In the genomic region with DNA sequence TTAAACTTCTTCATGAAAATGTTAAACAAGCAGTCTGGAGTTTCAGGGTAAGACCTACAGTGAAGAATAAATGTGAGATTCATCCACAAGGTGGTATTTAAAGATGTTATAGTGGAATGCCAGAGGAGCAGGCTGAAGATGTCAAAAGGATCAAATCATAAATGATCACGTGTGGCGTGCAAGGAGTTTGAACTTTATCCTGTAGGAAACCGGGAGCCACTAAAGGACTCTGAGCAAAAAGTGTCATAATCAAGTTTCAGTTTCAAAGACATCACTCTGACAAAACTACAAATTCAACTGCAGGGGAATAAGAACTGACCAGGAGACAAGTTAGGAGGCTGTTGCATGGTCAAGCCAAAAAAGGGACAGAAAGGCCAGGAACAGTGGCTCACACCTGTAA, we compare ENCODE assay signal across 25 cellular contexts. TPM values are rescaled to one million over a fixed set of nuclear protein-coding genes. Genes with fewer than 3 reads are reported as not detected.
"Had no signal": no experiment of that assay in that cellular context is flagged by ENCODE, and none has a peak within 500 bp of the region (broad histone marks: within the 10 kb centered on the region; RNA-seq: fewer than 3 reads in every experiment).

No MANE protein-coding gene starts in this region.

- H3K4me1 Mint-ChIP-seq: immature natural killer cell had no signal

- DNase-seq: dermis blood vessel endothelial cell; dorsolateral prefrontal cortex; effector CD4-positive, alpha-beta T cell; effector memory CD4-positive, alpha-beta T cell; foreskin keratinocyte; heart left ventricle; hypothalamus; immature natural killer cell; islet precursor cell; kidney; kidney glomerular epithelial cell; left lung; left ventricle myocardium superior; lower lobe of right lung; mesendoderm; midbrain had no signal

- FAIRE-seq: colon, endothelial cell of umbilical vein, frontal cortex, kidney had no signal

- H3K27me3 ChIP-seq: dorsolateral prefrontal cortex, esophagus muscularis mucosa, foreskin keratinocyte, gastroesophageal sphincter, heart left ventricle, hepatocyte, left lung had no signal

- H3K27me3 Mint-ChIP-seq: memory B cell had no signal

- H3K9me3 Mint-ChIP-seq: immature natural killer cell, memory B cell had no signal

- H3K4me1 ChIP-seq: esophagus muscularis mucosa, foreskin keratinocyte, gastroesophageal sphincter, heart left ventricle, left lung, lower lobe of right lung had no signal

- H3K4me3 Mint-ChIP-seq: immature natural killer cell, memory B cell had no signal

- H2AFZ ChIP-seq: hepatocyte had no signal

- H3K27ac ChIP-seq: coronary artery, dorsolateral prefrontal cortex, esophagus muscularis mucosa, foreskin keratinocyte, gastroesophageal sphincter, heart left ventricle, hepatocyte, left lung, lower lobe of right lung had no signal

- ATAC-seq: foreskin keratinocyte, gastroesophageal sphincter, heart left ventricle, left lung, left ventricle myocardium superior, lower lobe of right lung had no signal

- H3K79me2 ChIP-seq: hepatocyte had no signal

- H3K4me3 ChIP-seq: coronary artery, dorsolateral prefrontal cortex, esophagus muscularis mucosa, gastroesophageal sphincter, heart left ventricle, hepatocyte, left lung, lower lobe of right lung had no signal

- H3K9me3 ChIP-seq: esophagus muscularis mucosa, gastroesophageal sphincter, left lung, lower lobe of right lung had no signal

- H3K27ac Mint-ChIP-seq: memory B cell had no signal

- H3K4me2 ChIP-seq: hepatocyte had no signal

RNA-seq across cellular contexts. Expression of a gene that starts 29.1 kb away (rescaled TPM):
- total RNA-seq: myocyte had no signal
